21 cellular contexts compared by ENCODE assay signal in the genomic region with DNA sequence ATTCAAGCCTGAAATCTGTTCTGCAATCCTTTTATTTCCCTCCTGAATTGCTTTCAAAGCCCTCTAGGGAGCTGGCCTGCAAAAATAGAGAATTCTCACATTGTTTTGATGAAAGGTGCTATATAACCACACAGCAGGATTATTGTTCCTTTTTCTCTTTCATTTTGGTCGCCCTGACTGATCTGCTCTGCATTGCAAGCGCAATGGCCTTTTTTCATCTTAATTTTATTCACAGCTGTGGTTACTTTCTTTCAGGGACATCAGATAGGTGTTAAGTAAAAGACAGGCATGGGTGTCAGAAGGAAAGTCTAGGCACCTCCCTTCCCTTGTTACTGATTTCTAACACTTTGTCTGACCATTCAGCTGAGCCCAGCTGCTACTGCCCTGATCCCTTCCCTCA.
DNase-seq lines count a peak whose midpoint lies in the region; ATAC-seq, FAIRE-seq and TF ChIP-seq lines count a peak whose summit lies in the region.
"Had no signal": no experiment of that assay in that cellular context is flagged by ENCODE, and none has a peak within 500 bp of the region (broad histone marks: within the 10 kb centered on the region; RNA-seq: fewer than 3 reads in every experiment).

No MANE protein-coding gene starts in this region.

- DNase-seq in NCI-H146 (lab: John Stamatoyannopoulos, UW) (peak; percentile 5), NCI-H146 treated with DMSO at 0.1 percent for 48 hours (lab: John Stamatoyannopoulos, UW; ENCODE audit: unreplicated experiment) (no peak), GM12878 (ENCODE audit: low read depth, low spot score) (no peak), iPS-NIHi11 (ENCODE audit: low spot score) (peak; percentile 12), retina (peak; percentile 33)
- DNase-seq in activated naive CD4-positive, alpha-beta T cell treated with anti-CD3 and anti-CD28 coated beads, Interleukin-2, amount 50 U/mL, for 72 hours (ENCODE audit: low spot score in 2 of 2) = no peak
- no peak for DNase-seq in CD8-positive, alpha-beta memory T cell
- DNase-seq: BE2C; Calu3; CD4-positive, alpha-beta T cell; DMS53; GM23248; NCI-H1930; NCI-H446; NCI-H774; PC-9; SJCRH30 had no signal

- no peaks in the 10 kb centered on the region for H3K36me3 ChIP-seq in GM12878 (ENCODE audit: control insufficient read depth in 2 of 2, insufficient read depth in 2 of 2, low read length in 1 of 2)
- no peaks in the 10 kb centered on the region for H3K36me3 ChIP-seq in CD8-positive, alpha-beta memory T cell (ENCODE audit: insufficient read depth, low read length)
- H3K36me3 ChIP-seq: BE2C, SJCRH30 had no signal

- TF ChIP-seq POLR2A in GM12878 (IDR thresholded peaks at IDR 0.05; ENCODE audit: low read depth, low read length) = no peak

- RAD21 ChIA-PET in GM12878 (lab: Charles Lee; ENCODE audit: unreplicated experiment) = interaction anchor here (1.2 to 3.9 kb wide), 4 partner anchors 10 to 106 kb away, joined by 3 to 41 read pairs (median 6); no protein-coding TSS in a partner anchor

- intact Hi-C loops in GM12878 (cut with micrococcal nuclease; ENCODE audit: unreplicated experiment) = no loop called here

- no peak overlapping the region for H3K9ac ChIP-seq in GM12878 (ENCODE audit: control insufficient read depth, insufficient read depth, low read length)
- H3K9ac ChIP-seq: GM23248 had no signal

- H3K4me3 ChIP-seq in GM12878 = no peak overlapping the region
- H3K4me3 ChIP-seq in CD8-positive, alpha-beta memory T cell (ENCODE audit: low read length) = no peak overlapping the region
- H3K4me3 ChIP-seq: GM23248, K562, PC-9, SJCRH30 had no signal

- no peak for TF ChIP-seq EP300 in GM12878 (IDR thresholded peaks at IDR 0.05; ENCODE audit: borderline replicate concordance in 1 of 2, control insufficient read depth in 1 of 2, low read depth in 2 of 2, low read length in 2 of 2)

- no peak overlapping the region for H3K27ac ChIP-seq in GM12878 (ENCODE audit: control insufficient read depth, insufficient read depth)
- H3K27ac ChIP-seq in CD8-positive, alpha-beta memory T cell (ENCODE audit: low read depth, low read length) = no peak overlapping the region
- H3K27ac ChIP-seq: 22Rv1, GM23248, PC-9, SJCRH30 had no signal

- SMC1A ChIA-PET in GM12878 (lab: Charles Lee; ENCODE audit: uncharacterized antibody, unreplicated experiment) = interaction anchor here (1.1 to 5.7 kb wide), 6 partner anchors 8 to 107 kb away, joined by 3 to 31 read pairs (median 16); no protein-coding TSS in a partner anchor

- no peaks in the 10 kb centered on the region for H3K27me3 Mint-ChIP-seq in CD8-positive, alpha-beta memory T cell
- H3K27me3 Mint-ChIP-seq: CD4-positive, alpha-beta T cell had no signal

- H3K9me3 Mint-ChIP-seq in activated naive CD4-positive, alpha-beta T cell treated with anti-CD3 and anti-CD28 coated beads, Interleukin-2, amount 50 U/mL, for 72 hours = peaks cover 5 to 14% of the 10 kb centered on the region in 2 donors
- H3K9me3 Mint-ChIP-seq in CD8-positive, alpha-beta memory T cell = peaks cover 3 to 11% (median 8%) of the 10 kb centered on the region in 5 donors

- no peak overlapping the region for H2AFZ ChIP-seq in GM12878 (ENCODE audit: control insufficient read depth, low read depth, low read length)
- H2AFZ ChIP-seq: GM23248, PC-9 had no signal

- H3K9me3 ChIP-seq in GM12878 (replicated peaks; ENCODE audit: control insufficient read depth, insufficient read depth, low read length) = no peaks in the 10 kb centered on the region; the same call in 2 of the 3 replicates
- H3K9me3 ChIP-seq in CD8-positive, alpha-beta memory T cell (ENCODE audit: low read length) = no peaks in the 10 kb centered on the region
- H3K9me3 ChIP-seq: BE2C, SJCRH30 had no signal

- POLR2A ChIA-PET in GM12878 (lab: Charles Lee) = interaction anchor here (0.7 to 2.7 kb wide), 3 partner anchors 39 to 46 kb away, joined by 3 to 10 read pairs (median 3); no protein-coding TSS in a partner anchor
- POLR2A ChIA-PET in CD8-positive, alpha-beta memory T cell (lab: Charles Lee) = no interaction called here

- 65% methylated on average over 2 of the region's 2 CpGs for WGBS in GM12878 (ENCODE audit: insufficient coverage, insufficient replicate concordance, low lambda C conversion rate, missing lambda C conversion rate)

- H3K4me1 ChIP-seq in GM12878 (ENCODE audit: control insufficient read depth, insufficient read depth, low read length) = no peaks in the 10 kb centered on the region
- H3K4me1 ChIP-seq in CD8-positive, alpha-beta memory T cell (ENCODE audit: insufficient read depth, low read length) = no peaks in the 10 kb centered on the region
- H3K4me1 ChIP-seq: BE2C, SJCRH30 had no signal

- no peaks in the 10 kb centered on the region for H3K36me3 Mint-ChIP-seq in activated naive CD4-positive, alpha-beta T cell treated with anti-CD3 and anti-CD28 coated beads, Interleukin-2, amount 50 U/mL, for 72 hours
- no peaks in the 10 kb centered on the region for H3K36me3 Mint-ChIP-seq in CD8-positive, alpha-beta memory T cell

- H3K4me2 ChIP-seq in GM12878 (ENCODE audit: control insufficient read depth, insufficient read depth) = peak overlapping the region; percentile 11; the same call in 1 of the 2 replicates
- H3K4me2 ChIP-seq: PC-9 had no signal

- no peak overlapping the region for H3K27ac Mint-ChIP-seq in activated naive CD4-positive, alpha-beta T cell treated with anti-CD3 and anti-CD28 coated beads, Interleukin-2, amount 50 U/mL, for 72 hours
- no peak overlapping the region for H3K27ac Mint-ChIP-seq in CD8-positive, alpha-beta memory T cell
- H3K27ac Mint-ChIP-seq: CD4-positive, alpha-beta T cell had no signal

- TF ChIP-seq CTCF in GM12878 (IDR thresholded peaks at IDR 0.05 in 2 of 3, conservative IDR thresholded peaks at IDR 0.05 in 1 of 3; ENCODE audit: control insufficient read depth in 2 of 3, extremely low read depth in 1 of 3, insufficient read depth in 1 of 3, low read depth in 3 of 3, low read length in 3 of 3) = no peak

- no peak for TF ChIP-seq RAD21 in GM12878 (IDR thresholded peaks at IDR 0.05; ENCODE audit: insufficient read depth, low read depth, low read length)

- no peaks in the 10 kb centered on the region for H3K27me3 ChIP-seq in GM12878 (replicated peaks in 1 of 2; ENCODE audit: control insufficient read depth in 2 of 2, insufficient read depth in 2 of 2, low read length in 1 of 2)
- no peaks in the 10 kb centered on the region for H3K27me3 ChIP-seq in CD8-positive, alpha-beta memory T cell (ENCODE audit: insufficient read depth, low read length, poor library complexity, severe bottlenecking)
- H3K27me3 ChIP-seq: BE2C, SJCRH30 had no signal

- H3K4me1 Mint-ChIP-seq in CD8-positive, alpha-beta memory T cell = no peaks in the 10 kb centered on the region

- no peak overlapping the region for H3K4me3 Mint-ChIP-seq in CD8-positive, alpha-beta memory T cell
- H3K4me3 Mint-ChIP-seq: CD4-positive, alpha-beta T cell had no signal

- CTCF ChIA-PET in GM12878 (lab: Yijun Ruan, JAX) = interaction anchor here (1.2 to 3.5 kb wide), 3 partner anchors 10 to 106 kb away, joined by 3 to 12 read pairs (median 3); no protein-coding TSS in a partner anchor
- CTCF ChIA-PET in CD8-positive, alpha-beta memory T cell (lab: Charles Lee) = no interaction called here

- no TSS peak for BruUV-seq in GM12878 (replicated peaks; lab: Mats Ljungman, UMichigan)

- in situ Hi-C loops in GM12878 (cut with MboI) = no loop called here

- ATAC-seq in GM12878 = peak; percentile 49
- ATAC-seq in activated CD4-positive, CD25-positive, alpha-beta regulatory T cell treated with anti-CD3 and anti-CD28 coated beads, Interleukin-2, amount 50 U/mL, for 24 hours = no peak
- ATAC-seq in activated naive CD4-positive, alpha-beta T cell treated with anti-CD3 and anti-CD28 coated beads, Interleukin-2, amount 50 U/mL, for 72 hours = no peak
- ATAC-seq: K562 had no signal

- no peak for FAIRE-seq in GM12878 (lab: Jason Lieb, UNC)
- FAIRE-seq: HTR-8/SVneo, K562 had no signal

- no peaks in the 10 kb centered on the region for H3K79me2 ChIP-seq in GM12878 (ENCODE audit: control insufficient read depth, insufficient read depth, low read length)

- no peaks in the 10 kb centered on the region for H4K20me1 ChIP-seq in GM12878 (ENCODE audit: control insufficient read depth, insufficient read depth)

TF ChIP-seq in GM12878, 131 proteins besides CTCF, POLR2A, EP300 and RAD21 (continues in another document):
- TF ChIP-seq MTA2 (IDR thresholded peaks at IDR 0.05; ENCODE audit: low read depth) (peak; percentile 71; the same call in 1 of the 2 replicates), GATAD2B (conservative IDR thresholded peaks at IDR 0.05; ENCODE audit: low read depth) (peak; percentile 58; the same call in 1 of the 2 replicates), ZNF622 (IDR thresholded peaks at IDR 0.05) (no peak), TARDBP (IDR thresholded peaks at IDR 0.05; ENCODE audit: borderline replicate concordance) (no peak)
- TF ChIP-seq, protein P1, sequence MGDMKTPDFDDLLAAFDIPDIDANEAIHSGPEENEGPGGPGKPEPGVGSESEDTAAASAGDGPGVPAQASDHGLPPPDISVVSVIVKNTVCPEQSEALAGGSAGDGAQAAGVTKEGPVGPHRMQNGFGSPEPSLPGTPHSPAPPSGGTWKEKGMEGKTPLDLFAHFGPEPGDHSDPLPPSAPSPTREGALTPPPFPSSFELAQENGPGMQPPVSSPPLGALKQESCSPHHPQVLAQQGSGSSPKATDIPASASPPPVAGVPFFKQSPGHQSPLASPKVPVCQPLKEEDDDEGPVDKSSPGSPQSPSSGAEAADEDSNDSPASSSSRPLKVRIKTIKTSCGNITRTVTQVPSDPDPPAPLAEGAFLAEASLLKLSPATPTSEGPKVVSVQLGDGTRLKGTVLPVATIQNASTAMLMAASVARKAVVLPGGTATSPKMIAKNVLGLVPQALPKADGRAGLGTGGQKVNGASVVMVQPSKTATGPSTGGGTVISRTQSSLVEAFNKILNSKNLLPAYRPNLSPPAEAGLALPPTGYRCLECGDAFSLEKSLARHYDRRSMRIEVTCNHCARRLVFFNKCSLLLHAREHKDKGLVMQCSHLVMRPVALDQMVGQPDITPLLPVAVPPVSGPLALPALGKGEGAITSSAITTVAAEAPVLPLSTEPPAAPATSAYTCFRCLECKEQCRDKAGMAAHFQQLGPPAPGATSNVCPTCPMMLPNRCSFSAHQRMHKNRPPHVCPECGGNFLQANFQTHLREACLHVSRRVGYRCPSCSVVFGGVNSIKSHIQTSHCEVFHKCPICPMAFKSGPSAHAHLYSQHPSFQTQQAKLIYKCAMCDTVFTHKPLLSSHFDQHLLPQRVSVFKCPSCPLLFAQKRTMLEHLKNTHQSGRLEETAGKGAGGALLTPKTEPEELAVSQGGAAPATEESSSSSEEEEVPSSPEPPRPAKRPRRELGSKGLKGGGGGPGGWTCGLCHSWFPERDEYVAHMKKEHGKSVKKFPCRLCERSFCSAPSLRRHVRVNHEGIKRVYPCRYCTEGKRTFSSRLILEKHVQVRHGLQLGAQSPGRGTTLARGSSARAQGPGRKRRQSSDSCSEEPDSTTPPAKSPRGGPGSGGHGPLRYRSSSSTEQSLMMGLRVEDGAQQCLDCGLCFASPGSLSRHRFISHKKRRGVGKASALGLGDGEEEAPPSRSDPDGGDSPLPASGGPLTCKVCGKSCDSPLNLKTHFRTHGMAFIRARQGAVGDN (IDR thresholded peaks at IDR 0.05) = 0 out of 2 replicates have a peak, but pooled peaks have one; percentile 20

Comparison
In these comparisons a context has a peak if more than half of its experiments do, and no peak if none do; other contexts are left out.
1. DNase-seq: peak in NCI-H146 (single experiment), iPS-NIHi11 (single experiment) and retina (single experiment); none in NCI-H146 treated with DMSO at 0.1 percent for 48 hours (single experiment), GM12878 (single experiment), activated naive CD4-positive, alpha-beta T cell treated with anti-CD3 and anti-CD28 coated beads, Interleukin-2, amount 50 U/mL, for 72 hours (0 of 2) and CD8-positive, alpha-beta memory T cell (0 of 5).